In genomic region chr18:76959605-76960004, GRCh38 we compare ENCODE assay signal across 22 cellular contexts.
DNase-seq lines count a peak whose midpoint lies in the region; ATAC-seq and TF ChIP-seq lines count a peak whose summit lies in the region.
"Had no signal": no experiment of that assay in that cellular context is flagged by ENCODE, and none has a peak within 500 bp of the region (broad histone marks: within the 10 kb centered on the region; RNA-seq: fewer than 3 reads in every experiment).

No MANE protein-coding gene starts in this region.

- 0 out of 2 replicates have a peak overlapping the region, but pooled peaks have one; percentile 8 for H3K27ac Mint-ChIP-seq in WTC11
- peak overlapping the region; percentile 87 for H3K27ac Mint-ChIP-seq in mesothelial cell of epicardium
- H3K27ac Mint-ChIP-seq: CD4-positive, alpha-beta T cell; GM23338 had no signal

- H3K9me3 Mint-ChIP-seq in WTC11 (no peaks in the 10 kb centered on the region), mesothelial cell of epicardium (peaks cover 17% of the 10 kb centered on the region)
- H3K9me3 Mint-ChIP-seq: CD4-positive, alpha-beta T cell; GM23338 had no signal

- H3K27me3 Mint-ChIP-seq in WTC11 (ENCODE audit: low read depth) (no peaks in the 10 kb centered on the region), mesothelial cell of epicardium (ENCODE audit: low read depth) (no peaks in the 10 kb centered on the region)
- H3K27me3 Mint-ChIP-seq: CD4-positive, alpha-beta T cell had no signal

- no peak for TF ChIP-seq CTCF in WTC11 (IDR thresholded peaks at IDR 0.05)
- TF ChIP-seq CTCF in mesothelial cell of epicardium (IDR thresholded peaks at IDR 0.05; ENCODE audit: unreplicated experiment), result no peak

- ATAC-seq in WTC11, result no peak
- no peak for ATAC-seq in GM21515 (IDR thresholded peaks at IDR 0.05; ENCODE audit: unreplicated experiment)
- ATAC-seq in HG03045 (IDR thresholded peaks at IDR 0.05; ENCODE audit: unreplicated experiment), result no peak
- ATAC-seq: PC-3 had no signal

- CTCF ChIA-PET in WTC11 (lab: Charles Lee), result interaction anchor here (1.0 to 2.1 kb wide), 3 partner anchors 23 to 252 kb away, joined by 3 to 6 read pairs (median 3); no protein-coding TSS in a partner anchor

- H3K36me3 Mint-ChIP-seq in WTC11, result peaks cover 49% of the 10 kb centered on the region
- peaks cover 51% of the 10 kb centered on the region for H3K36me3 Mint-ChIP-seq in mesothelial cell of epicardium

- peak; percentile 32 for DNase-seq in activated CD8-positive, alpha-beta memory T cell treated with anti-CD3 and anti-CD28 coated beads for 24 hours
- no peak for DNase-seq in activated CD8-positive, alpha-beta memory T cell treated with anti-CD3 and anti-CD28 coated beads, Interleukin-2, amount 50 U/mL, for 48 hours
- no peak for DNase-seq in WTC11 (ENCODE audit: low spot score)
- no peak for DNase-seq in mesothelial cell of epicardium (ENCODE audit: low spot score in 2 of 2, unreplicated experiment in 2 of 2)
- DNase-seq in activated CD4-positive, alpha-beta T cell treated with anti-CD3 and anti-CD28 coated beads, Interleukin-2, amount 50 U/mL, for 48 hours, result no peak
- DNase-seq in NCI-H187 treated with DMSO at 0.1 percent for 48 hours (lab: John Stamatoyannopoulos, UW), result no peak
- DNase-seq: 8988T; ACHN; CD4-positive, alpha-beta T cell; GF-D8; H9; KG1; MG63; NCI-H446; NCI-H526; NCI-H82; NK-92 treated with Interleukin-12 subunit alpha and Interleukin-12 subunit beta, amount 100 ng/mL, for 24 hours; PC-3; SK-N-SH had no signal

- H3K4me3 Mint-ChIP-seq in WTC11 (no peak overlapping the region), mesothelial cell of epicardium (no peak overlapping the region)
- H3K4me3 Mint-ChIP-seq: CD4-positive, alpha-beta T cell; GM23338; H9 had no signal

- POLR2A ChIA-PET in WTC11 (lab: Charles Lee), result no interaction called here

- H3K4me1 Mint-ChIP-seq in WTC11 (0 out of 2 replicates have a peak, but pooled peaks cover 2% of the 10 kb centered on the region), mesothelial cell of epicardium (peaks cover 26% of the 10 kb centered on the region)

TF ChIP-seq in WTC11, 78 proteins besides CTCF, POLR2A, EP300 and RAD21 (continues in another document):
- TF ChIP-seq ZBTB43 (CRISPR knock-in tag; IDR thresholded peaks at IDR 0.05) (no peak), CREM (CRISPR knock-in tag; IDR thresholded peaks at IDR 0.05) (no peak), OVOL2 (CRISPR knock-in tag; IDR thresholded peaks at IDR 0.05; ENCODE audit: borderline replicate concordance) (no peak), JAZF1 (CRISPR knock-in tag; IDR thresholded peaks at IDR 0.05) (no peak), FOXJ3 (CRISPR knock-in tag; IDR thresholded peaks at IDR 0.05; ENCODE audit: borderline replicate concordance) (no peak), MAX (CRISPR knock-in tag; IDR thresholded peaks at IDR 0.05) (no peak), ATF6 (CRISPR knock-in tag; IDR thresholded peaks at IDR 0.05) (no peak), E2F5 (CRISPR knock-in tag; IDR thresholded peaks at IDR 0.05) (no peak), ATF1 (CRISPR knock-in tag; IDR thresholded peaks at IDR 0.05) (no peak), ZNF423 (CRISPR knock-in tag; IDR thresholded peaks at IDR 0.05) (no peak), ZNF512 (CRISPR knock-in tag; IDR thresholded peaks at IDR 0.05; ENCODE audit: borderline replicate concordance) (no peak), ZNF281 (CRISPR knock-in tag; IDR thresholded peaks at IDR 0.05) (no peak), ZNF416 (CRISPR knock-in tag; IDR thresholded peaks at IDR 0.05) (no peak)
